Comparison of ENCODE assay signal across 8 cellular contexts in the genomic region with DNA sequence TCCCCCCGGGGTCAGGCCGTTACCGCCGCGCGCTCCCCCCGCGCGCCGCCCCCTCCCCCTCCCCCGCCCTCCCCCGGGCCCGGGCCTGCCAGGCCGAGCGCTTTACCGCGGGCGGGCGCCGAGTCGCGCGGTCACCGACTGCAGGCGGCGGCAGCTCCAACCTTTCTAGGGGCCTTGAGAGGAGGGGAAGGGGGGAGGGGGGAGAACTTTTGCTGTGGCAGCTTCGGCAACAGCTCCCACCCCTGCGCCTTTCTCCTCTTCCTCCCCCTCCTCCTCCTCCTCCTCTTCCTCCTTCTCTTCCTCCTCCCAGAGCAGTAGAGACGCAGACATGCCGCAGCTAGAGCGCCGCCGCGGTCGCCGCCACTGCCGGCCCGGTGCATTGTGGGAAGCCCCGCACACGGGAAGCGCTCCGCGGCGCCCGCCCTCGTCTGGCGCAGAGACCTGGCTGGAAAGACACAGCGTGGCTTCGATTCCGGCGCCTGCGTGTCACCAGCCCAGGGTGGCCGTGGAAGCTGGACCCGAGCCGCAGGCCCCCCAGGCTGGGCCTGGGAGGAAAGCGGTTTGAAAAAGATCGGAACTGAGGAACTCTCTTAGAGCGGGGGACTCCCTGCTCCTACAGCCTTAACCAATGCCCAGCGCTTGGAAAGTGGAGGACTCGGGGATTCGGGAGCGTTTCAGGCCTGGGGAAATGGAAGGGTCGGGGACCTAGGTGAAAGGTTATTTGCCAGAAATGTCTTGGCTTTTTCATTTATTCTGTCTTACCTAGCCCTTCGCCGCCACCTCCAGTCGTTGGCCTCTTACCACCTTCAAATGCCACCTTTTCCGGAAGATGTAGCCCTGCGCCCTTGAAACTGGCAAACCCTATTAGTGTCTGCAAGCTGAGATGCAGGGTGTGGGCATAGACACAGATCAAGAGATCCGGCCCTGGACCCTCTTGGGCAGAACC. TPM values are rescaled to one million over a fixed set of nuclear protein-coding genes. Genes with fewer than 3 reads are reported as not detected.
DNase-seq lines count a peak whose midpoint lies in the region; ATAC-seq and TF ChIP-seq lines count a peak whose summit lies in the region.

A gene with protein sequence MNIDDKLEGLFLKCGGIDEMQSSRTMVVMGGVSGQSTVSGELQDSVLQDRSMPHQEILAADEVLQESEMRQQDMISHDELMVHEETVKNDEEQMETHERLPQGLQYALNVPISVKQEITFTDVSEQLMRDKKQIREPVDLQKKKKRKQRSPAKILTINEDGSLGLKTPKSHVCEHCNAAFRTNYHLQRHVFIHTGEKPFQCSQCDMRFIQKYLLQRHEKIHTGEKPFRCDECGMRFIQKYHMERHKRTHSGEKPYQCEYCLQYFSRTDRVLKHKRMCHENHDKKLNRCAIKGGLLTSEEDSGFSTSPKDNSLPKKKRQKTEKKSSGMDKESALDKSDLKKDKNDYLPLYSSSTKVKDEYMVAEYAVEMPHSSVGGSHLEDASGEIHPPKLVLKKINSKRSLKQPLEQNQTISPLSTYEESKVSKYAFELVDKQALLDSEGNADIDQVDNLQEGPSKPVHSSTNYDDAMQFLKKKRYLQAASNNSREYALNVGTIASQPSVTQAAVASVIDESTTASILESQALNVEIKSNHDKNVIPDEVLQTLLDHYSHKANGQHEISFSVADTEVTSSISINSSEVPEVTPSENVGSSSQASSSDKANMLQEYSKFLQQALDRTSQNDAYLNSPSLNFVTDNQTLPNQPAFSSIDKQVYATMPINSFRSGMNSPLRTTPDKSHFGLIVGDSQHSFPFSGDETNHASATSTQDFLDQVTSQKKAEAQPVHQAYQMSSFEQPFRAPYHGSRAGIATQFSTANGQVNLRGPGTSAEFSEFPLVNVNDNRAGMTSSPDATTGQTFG (minus strand): TSS at position 330 of the 946 bp plus-strand sequence. CDS start 61,685 bp downstream, outside the sequence.

- CTCF ChIA-PET in CD4-positive, alpha-beta T cell (lab: Charles Lee) = interaction anchor here (0.8 kb wide), 1 partner anchor 11 kb away, joined by 3 read pairs; no protein-coding TSS in a partner anchor
- CTCF ChIA-PET in activated CD8-positive, alpha-beta memory T cell treated with anti-CD3 and anti-CD28 coated beads for 36 hours (lab: Charles Lee) = interaction anchor here (0.6 to 1.1 kb wide), 3 partner anchors 20 to 614 kb away, joined by 3 to 4 read pairs (median 3); no protein-coding TSS in a partner anchor

- peaks cover 20% of the 10 kb centered on the region for H3K4me1 ChIP-seq in effector memory CD4-positive, alpha-beta T cell (ENCODE audit: control insufficient read depth, insufficient read depth, low read length, poor library complexity, severe bottlenecking)

- peaks cover 56% of the 10 kb centered on the region for H3K4me1 Mint-ChIP-seq in CD4-positive, alpha-beta T cell (ENCODE audit: low read depth)

- H3K9me3 Mint-ChIP-seq in CD4-positive, alpha-beta T cell = no peaks in the 10 kb centered on the region

- H3K36me3 ChIP-seq in effector memory CD4-positive, alpha-beta T cell (ENCODE audit: control insufficient read depth, insufficient read depth, low read length) = no peaks in the 10 kb centered on the region

- peak within 1 kb of the TSS; percentile 88 for H3K27ac ChIP-seq in CD4-positive, alpha-beta T cell (ENCODE audit: low read depth, low read length)
- peak within 1 kb of the TSS; percentile 91 for H3K27ac ChIP-seq in effector memory CD4-positive, alpha-beta T cell (ENCODE audit: insufficient read depth, low read length, poor library complexity, severe bottlenecking)

- intact Hi-C loops in CD4-positive, alpha-beta T cell (cut with DNase I, micrococcal nuclease) = loop anchor here (2.0 to 10.0 kb wide), 13 partner anchors 18 to 1790 kb away; partner anchors contain the start of genes HACD2 (in 1 of the 2), HEG1 (in 1 of the 2), SLC41A3 (in 1 of the 2) and UMPS (in 1 of the 2)

- peak; percentile 90 for ATAC-seq in CD4-positive, alpha-beta T cell (ENCODE audit: poor library complexity)
- ATAC-seq in GM19463 (IDR thresholded peaks at IDR 0.05; ENCODE audit: unreplicated experiment) = peak; percentile 89

- TF ChIP-seq CTCF in CD4-positive, alpha-beta T cell (IDR thresholded peaks at IDR 0.05) = no peak

- POLR2A ChIA-PET in CD4-positive, alpha-beta T cell (lab: Charles Lee) = interaction anchor here (0.7 to 2.4 kb wide), 22 partner anchors 9 to 375 kb away, joined by 3 to 41 read pairs (median 4); partner anchors contain the start of genes OSBPL11 and SNX4
- POLR2A ChIA-PET in activated CD8-positive, alpha-beta memory T cell treated with anti-CD3 and anti-CD28 coated beads for 36 hours (lab: Charles Lee) = interaction anchor here (0.5 to 1.1 kb wide), 5 partner anchors 18 to 725 kb away, joined by 3 to 5 read pairs (median 3); no protein-coding TSS in a partner anchor

- H3K4me3 ChIP-seq in effector memory CD4-positive, alpha-beta T cell (ENCODE audit: insufficient read depth, low read depth, low read length, poor library complexity, severe bottlenecking) = peak within 1 kb of the TSS; percentile 86

- H3K27me3 Mint-ChIP-seq in CD4-positive, alpha-beta T cell = no peaks in the 10 kb centered on the region

- peak within 1 kb of the TSS; percentile 99 for H3K27ac Mint-ChIP-seq in CD4-positive, alpha-beta T cell

- H3K27me3 ChIP-seq in CD4-positive, alpha-beta T cell (ENCODE audit: control insufficient read depth, insufficient read depth, low read length) = no peaks in the 10 kb centered on the region
- no peaks in the 10 kb centered on the region for H3K27me3 ChIP-seq in effector memory CD4-positive, alpha-beta T cell (replicated peaks; ENCODE audit: control insufficient read depth, insufficient read depth, low read length, poor library complexity, severe bottlenecking)

- peaks cover 35% of the 10 kb centered on the region for H3K36me3 Mint-ChIP-seq in CD4-positive, alpha-beta T cell (ENCODE audit: low read depth)

- H3K9me3 ChIP-seq in CD4-positive, alpha-beta T cell (ENCODE audit: control insufficient read depth, low read length) = no peaks in the 10 kb centered on the region
- H3K9me3 ChIP-seq in effector memory CD4-positive, alpha-beta T cell (ENCODE audit: control insufficient read depth, low read length) = no peaks in the 10 kb centered on the region

- peak; percentile 83 to 91 (median 89) for DNase-seq in CD4-positive, alpha-beta T cell
- DNase-seq in HS-27A (ENCODE audit: low read depth) (peak; percentile 81), NOMO-1 (lab: John Stamatoyannopoulos, UW; ENCODE audit: unreplicated experiment in 2 of 2) (peak; percentile 83 to 85), medulla oblongata (ENCODE audit: extremely low spot score) (peak; percentile 91)
- peak; percentile 80 to 84 (median 83) for DNase-seq in effector memory CD4-positive, alpha-beta T cell
- DNase-seq in stimulated activated CD4-positive, alpha-beta T cell treated with anti-CD3 and anti-CD28 coated beads, TNF-alpha, amount 100 ng/mL, for 48 hours (ENCODE audit: low read depth in 3 of 3) = peak; percentile 78 to 83 (median 81)

- peak within 1 kb of the TSS; percentile 98 for H3K4me3 Mint-ChIP-seq in CD4-positive, alpha-beta T cell

RNA-seq across cellular contexts. Expression of the gene that starts here (rescaled TPM):
- total RNA-seq in CD4-positive, alpha-beta T cell = 10 to 100 TPM; 30.9 to 34.0 TPM
- total RNA-seq in activated CD8-positive, alpha-beta memory T cell treated with anti-CD3 and anti-CD28 coated beads for 36 hours = 10 to 100 TPM; 34.7 to 36.5 TPM

Comparison
In these comparisons a context has a peak if more than half of its experiments do, and no peak if none do; other contexts are left out.
1. Peak in every context shown above with its lines: DNase-seq, ATAC-seq, H3K4me3 ChIP-seq and H3K27ac ChIP-seq.